1 cellular context compared by ENCODE assay signal in the genomic region with DNA sequence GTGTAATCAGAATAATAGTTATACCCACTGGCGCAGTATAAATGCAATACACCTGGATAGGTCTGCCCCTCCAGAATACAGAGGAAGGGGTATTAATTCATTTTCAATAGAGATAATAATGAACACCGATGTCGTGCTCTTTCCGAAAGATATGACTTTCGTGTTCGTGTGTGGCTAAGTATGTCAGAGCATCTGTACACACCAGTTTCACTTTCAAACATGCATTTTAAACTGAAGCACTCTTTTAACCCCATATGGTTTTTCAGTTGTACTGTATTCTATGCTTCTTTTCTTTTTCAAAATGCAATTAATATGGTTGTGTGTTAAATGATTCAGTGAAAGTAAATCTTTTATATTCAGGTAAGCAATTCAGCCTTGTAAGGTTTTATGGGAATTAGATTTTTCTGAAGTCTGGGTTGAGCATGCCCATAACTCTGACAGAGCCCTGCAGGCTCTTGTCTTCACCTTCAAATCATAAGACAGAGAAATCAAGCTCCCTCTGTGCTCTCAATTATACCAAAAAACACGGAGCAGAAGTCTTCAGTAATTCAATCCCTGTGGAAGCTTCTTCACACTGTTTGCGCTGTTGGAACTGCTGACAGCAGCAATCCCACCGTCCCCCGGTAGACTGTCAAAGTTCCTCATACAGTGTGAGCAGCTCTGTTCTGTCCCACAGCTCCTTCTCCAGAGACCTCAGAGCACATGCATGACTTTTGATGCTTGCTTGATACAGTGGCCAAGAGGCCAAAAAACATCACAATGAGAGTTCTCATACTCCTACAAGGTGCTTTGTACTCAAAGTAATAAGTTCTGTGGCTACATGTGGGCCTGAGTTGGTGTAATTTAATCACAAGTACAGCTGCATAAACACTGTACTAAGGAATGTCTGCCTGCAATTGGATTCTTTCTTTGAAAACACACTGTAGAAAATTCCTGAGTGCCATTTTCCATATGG.
TF ChIP-seq lines count a peak whose summit lies in the region.

No MANE protein-coding gene starts in this region.

TF ChIP-seq in WTC11, 78 proteins besides CTCF, POLR2A, EP300 and RAD21 (continued from another document):
- TF ChIP-seq, protein P1, sequence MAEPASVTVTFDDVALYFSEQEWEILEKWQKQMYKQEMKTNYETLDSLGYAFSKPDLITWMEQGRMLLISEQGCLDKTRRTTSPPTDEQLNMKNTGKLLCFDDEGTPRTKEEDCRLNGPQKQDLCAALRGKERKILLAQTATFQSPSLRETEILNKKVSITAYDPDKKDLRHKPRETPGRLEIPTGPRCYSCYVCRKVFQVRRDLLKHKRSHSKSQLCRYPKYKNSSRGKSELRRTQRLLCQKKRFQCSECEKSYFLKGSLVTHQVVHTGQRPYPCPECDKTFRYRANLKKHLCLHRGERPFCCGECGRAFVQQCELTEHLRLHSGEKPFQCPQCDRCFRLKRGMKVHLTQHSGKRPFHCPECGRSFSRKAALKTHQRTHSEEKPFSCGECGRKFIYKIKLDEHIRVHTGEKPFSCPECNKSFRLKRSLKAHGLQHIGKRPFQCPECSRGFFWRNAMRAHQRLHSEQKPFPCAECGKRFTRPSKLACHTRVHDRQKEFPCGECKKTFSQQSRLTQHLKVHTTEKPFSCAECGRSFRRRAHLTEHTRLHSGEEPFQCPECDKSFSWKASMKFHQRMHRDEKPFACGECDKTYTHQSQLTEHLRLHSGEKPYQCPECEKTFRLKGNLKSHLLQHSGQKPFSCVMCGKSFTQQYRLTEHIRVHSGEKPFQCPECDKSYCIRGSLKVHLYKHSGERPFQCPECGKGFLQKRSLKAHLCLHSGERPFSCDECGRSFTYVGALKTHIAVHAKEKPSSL (CRISPR knock-in tag; conservative IDR thresholded peaks at IDR 0.05), result no peak
- TF ChIP-seq TEAD4 (CRISPR knock-in tag; IDR thresholded peaks at IDR 0.05), result no peak
- TF ChIP-seq, protein P2, sequence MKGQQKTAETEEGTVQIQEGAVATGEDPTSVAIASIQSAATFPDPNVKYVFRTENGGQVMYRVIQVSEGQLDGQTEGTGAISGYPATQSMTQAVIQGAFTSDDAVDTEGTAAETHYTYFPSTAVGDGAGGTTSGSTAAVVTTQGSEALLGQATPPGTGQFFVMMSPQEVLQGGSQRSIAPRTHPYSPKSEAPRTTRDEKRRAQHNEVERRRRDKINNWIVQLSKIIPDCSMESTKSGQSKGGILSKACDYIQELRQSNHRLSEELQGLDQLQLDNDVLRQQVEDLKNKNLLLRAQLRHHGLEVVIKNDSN (CRISPR knock-in tag; IDR thresholded peaks at IDR 0.05), result no peak
